23 cellular contexts compared by ENCODE assay signal in genomic region chr1:248788327-248788726, GRCh38. TPM values are rescaled to one million over a fixed set of nuclear protein-coding genes. Genes with fewer than 3 reads are reported as not detected.
"Had no signal": no experiment of that assay in that cellular context is flagged by ENCODE, and none has a peak within 500 bp of the region (broad histone marks: within the 10 kb centered on the region; RNA-seq: fewer than 3 reads in every experiment).

No MANE protein-coding gene starts in this region.

- FAIRE-seq: bronchial epithelial cell had no signal

- DNase-seq: activated CD4-positive, alpha-beta T cell treated with anti-CD3 and anti-CD28 coated beads for 4 hours; activated CD4-positive, alpha-beta T cell treated with anti-CD3 and anti-CD28 coated beads, Interleukin-2, amount 50 U/mL, for 48 hours; activated gamma-delta T cell treated with Interleukin-2 at 50 U/mL for 16 hours; activated T-cell treated with anti-CD3 and anti-CD28 coated beads for 4 hours; activated T-cell treated with anti-CD3 and anti-CD28 coated beads, Interleukin-2, amount 50 U/mL, for 48 hours; aorta; central memory CD4-positive, alpha-beta T cell; KG1; MV-4-11; NCI-H1092 treated with DMSO at 0.1 percent for 48 hours; NCI-H1436; NCI-H1694 treated with DMSO at 0.1 percent for 48 hours; NCI-H2029 treated with DMSO at 0.1 percent for 48 hours; NCI-H345; NCI-H510A; NCI-H526 treated with DMSO at 0.1 percent for 48 hours; PC-3; SHP77 treated with DMSO at 0.1 percent for 48 hours had no signal

- ATAC-seq: activated CD4-positive, CD25-positive, alpha-beta regulatory T cell treated with anti-CD3 and anti-CD28 coated beads, Interleukin-2, amount 50 U/mL, for 24 hours; PC-3 had no signal

RNA-seq across cellular contexts. Expression of gene LYPD8, which starts 32.8 kb away (rescaled TPM):
- total RNA-seq: activated T-helper 2 cell treated with anti-CD3 and anti-CD28 coated beads, Interferon-gamma antibody, Interleukin-2, Interleukin-4, amounts not matched to agents 10 μg/mL and 5 μg/mL and 100 μg/mL, durations not matched to agents 14 hours and 24 hours and 36 hours; aorta; bronchial epithelial cell; chondrocyte; LHCN-M2; PC-3 had no signal
